1 cellular context compared by ENCODE assay signal in the genomic region with DNA sequence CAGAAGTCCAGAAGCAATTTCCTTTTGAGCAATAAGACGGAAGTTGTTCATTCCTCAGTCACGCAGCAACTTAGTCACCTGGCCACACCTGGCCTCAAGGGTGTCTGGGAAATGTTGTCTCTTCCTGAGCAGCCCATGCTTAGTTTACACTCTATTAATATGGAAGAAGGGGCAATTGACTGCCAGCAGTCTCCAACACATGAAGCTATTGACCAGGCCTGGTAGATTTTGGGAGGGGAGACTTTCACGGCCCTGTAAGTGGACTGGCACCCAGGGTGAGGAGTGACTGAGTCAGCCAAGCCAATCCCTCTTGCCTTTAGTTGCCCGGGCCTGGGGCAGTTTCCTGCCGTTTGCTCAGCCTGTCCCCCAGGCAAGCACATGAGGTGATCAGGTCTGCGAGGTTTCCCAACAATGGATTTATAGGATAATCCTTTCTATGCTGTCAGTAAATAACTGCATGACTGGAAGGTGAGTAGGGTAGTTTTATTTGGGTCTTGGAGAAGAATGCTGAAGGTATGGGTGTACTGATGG.
A peak's percentile ranks its signal among the peaks of the same experiment; 100 is the strongest.
TF ChIP-seq lines count a peak whose summit lies in the region.

No MANE protein-coding gene starts in this region.

TF ChIP-seq in HCT116, 20 proteins besides CTCF, POLR2A, EP300 and RAD21 (continued from another document):
- TF ChIP-seq, protein P1, sequence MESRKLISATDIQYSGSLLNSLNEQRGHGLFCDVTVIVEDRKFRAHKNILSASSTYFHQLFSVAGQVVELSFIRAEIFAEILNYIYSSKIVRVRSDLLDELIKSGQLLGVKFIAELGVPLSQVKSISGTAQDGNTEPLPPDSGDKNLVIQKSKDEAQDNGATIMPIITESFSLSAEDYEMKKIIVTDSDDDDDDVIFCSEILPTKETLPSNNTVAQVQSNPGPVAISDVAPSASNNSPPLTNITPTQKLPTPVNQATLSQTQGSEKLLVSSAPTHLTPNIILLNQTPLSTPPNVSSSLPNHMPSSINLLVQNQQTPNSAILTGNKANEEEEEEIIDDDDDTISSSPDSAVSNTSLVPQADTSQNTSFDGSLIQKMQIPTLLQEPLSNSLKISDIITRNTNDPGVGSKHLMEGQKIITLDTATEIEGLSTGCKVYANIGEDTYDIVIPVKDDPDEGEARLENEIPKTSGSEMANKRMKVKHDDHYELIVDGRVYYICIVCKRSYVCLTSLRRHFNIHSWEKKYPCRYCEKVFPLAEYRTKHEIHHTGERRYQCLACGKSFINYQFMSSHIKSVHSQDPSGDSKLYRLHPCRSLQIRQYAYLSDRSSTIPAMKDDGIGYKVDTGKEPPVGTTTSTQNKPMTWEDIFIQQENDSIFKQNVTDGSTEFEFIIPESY (IDR thresholded peaks at IDR 0.05; ENCODE audit: extremely low read depth, insufficient replicate concordance, low read length) = no peak
- peak; percentile 12; the same call in 1 of the 2 replicates for TF ChIP-seq ELF1 (IDR thresholded peaks at IDR 0.05; ENCODE audit: borderline replicate concordance, low read depth)
- peak; percentile 56; the same call in 1 of the 2 replicates for TF ChIP-seq SP1 (IDR thresholded peaks at IDR 0.05; ENCODE audit: low read depth)
- no peak for TF ChIP-seq EZH2phosphoT487 (IDR thresholded peaks at IDR 0.05; ENCODE audit: borderline replicate concordance)
- TF ChIP-seq JUND (IDR thresholded peaks at IDR 0.05) = peak; percentile 31
- TF ChIP-seq SIN3A (IDR thresholded peaks at IDR 0.05; ENCODE audit: low read depth) = 0 out of 2 replicates have a peak, but pooled peaks have one; percentile 38
- TF ChIP-seq, protein P2, sequence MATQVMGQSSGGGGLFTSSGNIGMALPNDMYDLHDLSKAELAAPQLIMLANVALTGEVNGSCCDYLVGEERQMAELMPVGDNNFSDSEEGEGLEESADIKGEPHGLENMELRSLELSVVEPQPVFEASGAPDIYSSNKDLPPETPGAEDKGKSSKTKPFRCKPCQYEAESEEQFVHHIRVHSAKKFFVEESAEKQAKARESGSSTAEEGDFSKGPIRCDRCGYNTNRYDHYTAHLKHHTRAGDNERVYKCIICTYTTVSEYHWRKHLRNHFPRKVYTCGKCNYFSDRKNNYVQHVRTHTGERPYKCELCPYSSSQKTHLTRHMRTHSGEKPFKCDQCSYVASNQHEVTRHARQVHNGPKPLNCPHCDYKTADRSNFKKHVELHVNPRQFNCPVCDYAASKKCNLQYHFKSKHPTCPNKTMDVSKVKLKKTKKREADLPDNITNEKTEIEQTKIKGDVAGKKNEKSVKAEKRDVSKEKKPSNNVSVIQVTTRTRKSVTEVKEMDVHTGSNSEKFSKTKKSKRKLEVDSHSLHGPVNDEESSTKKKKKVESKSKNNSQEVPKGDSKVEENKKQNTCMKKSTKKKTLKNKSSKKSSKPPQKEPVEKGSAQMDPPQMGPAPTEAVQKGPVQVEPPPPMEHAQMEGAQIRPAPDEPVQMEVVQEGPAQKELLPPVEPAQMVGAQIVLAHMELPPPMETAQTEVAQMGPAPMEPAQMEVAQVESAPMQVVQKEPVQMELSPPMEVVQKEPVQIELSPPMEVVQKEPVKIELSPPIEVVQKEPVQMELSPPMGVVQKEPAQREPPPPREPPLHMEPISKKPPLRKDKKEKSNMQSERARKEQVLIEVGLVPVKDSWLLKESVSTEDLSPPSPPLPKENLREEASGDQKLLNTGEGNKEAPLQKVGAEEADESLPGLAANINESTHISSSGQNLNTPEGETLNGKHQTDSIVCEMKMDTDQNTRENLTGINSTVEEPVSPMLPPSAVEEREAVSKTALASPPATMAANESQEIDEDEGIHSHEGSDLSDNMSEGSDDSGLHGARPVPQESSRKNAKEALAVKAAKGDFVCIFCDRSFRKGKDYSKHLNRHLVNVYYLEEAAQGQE (IDR thresholded peaks at IDR 0.05; ENCODE audit: low read depth) = no peak
- 0 out of 2 replicates have a peak, but pooled peaks have one; percentile 10 for TF ChIP-seq SRF (IDR thresholded peaks at IDR 0.05; ENCODE audit: low read depth)
- TF ChIP-seq, protein P3, sequence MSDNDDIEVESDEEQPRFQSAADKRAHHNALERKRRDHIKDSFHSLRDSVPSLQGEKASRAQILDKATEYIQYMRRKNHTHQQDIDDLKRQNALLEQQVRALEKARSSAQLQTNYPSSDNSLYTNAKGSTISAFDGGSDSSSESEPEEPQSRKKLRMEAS (IDR thresholded peaks at IDR 0.05) = peak; percentile 62; the same call in 1 of the 2 replicates
